Comparison of ENCODE assay signal across 1 cellular context in the genomic region with DNA sequence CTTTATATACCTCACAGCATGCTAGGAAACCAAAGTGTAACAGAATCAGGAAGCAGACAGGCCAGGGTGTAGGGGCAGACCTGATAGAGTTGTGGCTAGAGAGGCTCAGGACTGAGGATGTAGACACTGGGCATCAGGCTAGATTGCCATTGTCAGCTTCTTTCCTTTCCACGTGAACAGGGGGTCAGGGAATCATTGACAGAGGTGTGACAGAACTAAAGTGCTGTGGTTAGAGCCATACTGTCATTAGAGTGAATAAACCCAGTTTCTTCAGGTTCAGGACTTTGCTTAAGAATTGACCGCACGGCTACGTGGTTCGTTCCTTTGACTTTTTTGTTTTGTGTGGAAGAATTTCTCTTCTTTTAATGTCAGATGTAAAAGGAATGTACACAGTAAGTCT.
TF ChIP-seq lines count a peak whose summit lies in the region.

No MANE protein-coding gene starts in this region.

TF ChIP-seq in IMR-90, 13 proteins besides CTCF, POLR2A, EP300 and RAD21 (continued from another document):
- no peak for TF ChIP-seq RFX5 (IDR thresholded peaks at IDR 0.05; ENCODE audit: low read depth, low read length)
- TF ChIP-seq CHD1 (IDR thresholded peaks at IDR 0.05; ENCODE audit: low read depth, low read length), result no peak
- TF ChIP-seq, protein P1, sequence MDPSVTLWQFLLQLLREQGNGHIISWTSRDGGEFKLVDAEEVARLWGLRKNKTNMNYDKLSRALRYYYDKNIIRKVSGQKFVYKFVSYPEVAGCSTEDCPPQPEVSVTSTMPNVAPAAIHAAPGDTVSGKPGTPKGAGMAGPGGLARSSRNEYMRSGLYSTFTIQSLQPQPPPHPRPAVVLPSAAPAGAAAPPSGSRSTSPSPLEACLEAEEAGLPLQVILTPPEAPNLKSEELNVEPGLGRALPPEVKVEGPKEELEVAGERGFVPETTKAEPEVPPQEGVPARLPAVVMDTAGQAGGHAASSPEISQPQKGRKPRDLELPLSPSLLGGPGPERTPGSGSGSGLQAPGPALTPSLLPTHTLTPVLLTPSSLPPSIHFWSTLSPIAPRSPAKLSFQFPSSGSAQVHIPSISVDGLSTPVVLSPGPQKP (IDR thresholded peaks at IDR 0.05; ENCODE audit: borderline replicate concordance, low read depth, low read length), result no peak
TF ChIP-seq in IMR-90: peak in this region for 0.
